25 cellular contexts compared by ENCODE assay signal in the genomic region with DNA sequence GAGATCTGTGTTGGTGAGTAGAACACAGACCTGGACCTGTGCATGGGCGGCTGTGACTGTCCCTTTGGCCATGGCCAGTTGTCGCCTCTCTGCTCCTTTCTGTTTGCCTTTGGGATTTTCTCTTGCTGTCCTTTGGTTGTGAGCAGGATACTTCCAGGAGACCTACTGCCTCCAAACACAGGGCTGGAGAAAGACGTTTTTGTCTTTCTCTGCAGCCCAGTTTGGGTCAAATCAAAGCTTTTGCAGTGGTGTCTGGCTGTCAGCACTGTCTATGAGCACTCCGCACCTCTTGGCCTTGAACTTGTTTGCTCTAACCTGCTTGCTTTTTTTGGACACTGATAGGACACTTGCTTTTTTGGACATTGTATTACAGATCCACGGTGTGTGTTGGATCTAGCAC.
"Had no signal": no experiment of that assay in that cellular context is flagged by ENCODE, and none has a peak within 500 bp of the region (broad histone marks: within the 10 kb centered on the region; RNA-seq: fewer than 3 reads in every experiment).

No MANE protein-coding gene starts in this region.

- H3K4me3 Mint-ChIP-seq: activated CD8-positive, alpha-beta T cell treated with anti-CD3 and anti-CD28 coated beads, Interleukin-2, amount 10 ng/mL, durations not matched to agents 7 days and 5 days; activated T-cell treated with anti-CD3 and anti-CD28 coated beads, Interleukin-2, amount 50 U/mL, for 24 hours; mesothelial cell of epicardium; nephron progenitor cell; stimulated activated naive CD8-positive, alpha-beta T cell treated with anti-CD3 and anti-CD28 coated beads, Interleukin-15, Interleukin-2, amounts not matched to agents 100 ng/mL and 50 ng/mL, for 24 hours had no signal

- ATAC-seq: activated CD8-positive, alpha-beta T cell treated with anti-CD3 and anti-CD28 coated beads, Interleukin-2, amount 10 ng/mL, durations not matched to agents 7 days and 5 days; body of pancreas; foreskin keratinocyte; left lung; right cardiac atrium had no signal

- DNase-seq: activated CD4-positive, alpha-beta T cell treated with anti-CD3 and anti-CD28 coated beads for 1 hour; activated CD4-positive, alpha-beta T cell treated with anti-CD3 and anti-CD28 coated beads, Interleukin-2, amount 50 U/mL, for 1 hour; activated CD8-positive, alpha-beta T cell treated with anti-CD3 and anti-CD28 coated beads, Interleukin-2, amount 10 ng/mL, durations not matched to agents 7 days and 5 days; activated naive CD4-positive, alpha-beta T cell; activated T-cell treated with anti-CD3 and anti-CD28 coated beads, Interleukin-2, amount 50 U/mL, for 24 hours; anterior cingulate cortex; body of pancreas; erythroblast; foreskin keratinocyte; left lung; mammary epithelial cell; nephron progenitor cell; nucleus accumbens; right cardiac atrium; stimulated activated CD4-positive, alpha-beta T cell treated with anti-CD3 and anti-CD28 coated beads, Interleukin-12 subunit alpha, Interleukin-12 subunit beta, amount 100 ng/mL, for 4 hours; stimulated activated CD4-positive, alpha-beta T cell treated with anti-CD3 and anti-CD28 coated beads, Interleukin-4, amount 100 ng/mL, for 4 hours; substantia nigra; T-helper 2 cell; thyroid gland; WERI-Rb-1 had no signal

- H3K9ac ChIP-seq: parathyroid adenoma had no signal

- H3K36me3 ChIP-seq: cardiac muscle cell, thyroid gland, WERI-Rb-1 had no signal

- H3K9me3 ChIP-seq: body of pancreas, left lung, thyroid gland had no signal

- H2AFZ ChIP-seq: parathyroid adenoma had no signal

- H3K9me3 Mint-ChIP-seq: activated T-cell treated with anti-CD3 and anti-CD28 coated beads, Interleukin-2, amount 50 U/mL, for 24 hours; activated T-helper 2 cell treated with anti-CD3 and anti-CD28 coated beads, Interferon-gamma antibody, Interleukin-2, Interleukin-4, amounts not matched to agents 10 μg/mL and 5 μg/mL and 100 μg/mL, durations not matched to agents 14 hours and 24 hours and 36 hours; mesothelial cell of epicardium; nephron progenitor cell; stimulated activated naive CD8-positive, alpha-beta T cell treated with anti-CD3 and anti-CD28 coated beads, Interleukin-15, Interleukin-2, amounts not matched to agents 100 ng/mL and 50 ng/mL, for 24 hours had no signal

- H3K4me3 ChIP-seq: body of pancreas, cardiac muscle cell, left lung, thyroid gland had no signal

- H3K4me1 ChIP-seq: body of pancreas, foreskin keratinocyte, parathyroid adenoma had no signal

- H3K27ac Mint-ChIP-seq: activated T-helper 2 cell treated with anti-CD3 and anti-CD28 coated beads, Interferon-gamma antibody, Interleukin-2, Interleukin-4, amounts not matched to agents 10 μg/mL and 5 μg/mL and 100 μg/mL, durations not matched to agents 14 hours and 24 hours and 36 hours; mesothelial cell of epicardium; nephron progenitor cell had no signal

- H3K79me2 ChIP-seq: parathyroid adenoma had no signal

- H3K27me3 ChIP-seq: body of pancreas, cardiac muscle cell, foreskin keratinocyte, left lung, thyroid gland had no signal

- H3K27me3 Mint-ChIP-seq: activated T-cell treated with anti-CD3 and anti-CD28 coated beads, Interleukin-2, amount 50 U/mL, for 24 hours; stimulated activated naive CD8-positive, alpha-beta T cell treated with anti-CD3 and anti-CD28 coated beads, Interleukin-15, Interleukin-2, amounts not matched to agents 100 ng/mL and 50 ng/mL, for 24 hours had no signal

- H3K27ac ChIP-seq: body of pancreas, cardiac muscle cell, foreskin keratinocyte, left lung, parathyroid adenoma, thyroid gland, WERI-Rb-1 had no signal
